In genomic region chr5:109374625-109375024, GRCh38 we compare ENCODE assay signal across 21 cellular contexts. TPM values are rescaled to one million over a fixed set of nuclear protein-coding genes. Genes with fewer than 3 reads are reported as not detected.
A peak's percentile ranks its signal among the peaks of the same experiment; 100 is the strongest.
DNase-seq lines count a peak whose midpoint lies in the region; ATAC-seq, FAIRE-seq and TF ChIP-seq lines count a peak whose summit lies in the region.
"Had no signal": no experiment of that assay in that cellular context is flagged by ENCODE, and none has a peak within 500 bp of the region (broad histone marks: within the 10 kb centered on the region; RNA-seq: fewer than 3 reads in every experiment).

No MANE protein-coding gene starts in this region.

- H3K9ac ChIP-seq in endodermal cell (ENCODE audit: extremely low read depth, low read length, poor library complexity, severe bottlenecking) = no peak overlapping the region
- H3K9ac ChIP-seq: KMS-11 had no signal

- 0 out of 2 replicates have a peak, but pooled peaks cover 3% of the 10 kb centered on the region for H3K36me3 ChIP-seq in Panc1 (ENCODE audit: control insufficient read depth, insufficient read depth, low read length)
- peaks cover 69% of the 10 kb centered on the region for H3K36me3 ChIP-seq in endodermal cell (ENCODE audit: control insufficient read depth, insufficient read depth, low read length)
- H3K36me3 ChIP-seq in stomach = peaks cover 5 to 31% (median 27%) of the 10 kb centered on the region in 4 donors

- H3K27ac Mint-ChIP-seq in endodermal cell (no peak overlapping the region), nephron (peak overlapping the region; percentile 49 to 55 (median 52))
- H3K27ac Mint-ChIP-seq: activated B cell treated with CpG ODN at 0.5 μM for 24 hours; activated CD8-positive, alpha-beta T cell treated with anti-CD3 and anti-CD28 coated beads, Interleukin-2, amount 10 ng/mL, durations not matched to agents 7 days and 5 days; activated naive CD8-positive, alpha-beta T cell treated with anti-CD3 and anti-CD28 coated beads, Interleukin-2, amount 10 ng/mL, durations not matched to agents 7 days and 5 days; progenitor cell of endocrine pancreas; T-helper 17 cell had no signal

- no peaks in the 10 kb centered on the region for H3K9me3 ChIP-seq in Panc1 (ENCODE audit: control insufficient read depth, insufficient read depth, low read depth, low read length)
- no peaks in the 10 kb centered on the region for H3K9me3 ChIP-seq in endodermal cell (ENCODE audit: control insufficient read depth, low read length)
- no peaks in the 10 kb centered on the region for H3K9me3 ChIP-seq in stomach
- H3K9me3 ChIP-seq: thyroid gland had no signal

- H3K9me3 Mint-ChIP-seq in endodermal cell (no peaks in the 10 kb centered on the region), nephron (no peaks in the 10 kb centered on the region)
- H3K9me3 Mint-ChIP-seq: activated B cell treated with CpG ODN at 0.5 μM for 24 hours; activated naive CD8-positive, alpha-beta T cell treated with anti-CD3 and anti-CD28 coated beads, Interleukin-2, amount 10 ng/mL, durations not matched to agents 7 days and 5 days had no signal

- H3K27me3 Mint-ChIP-seq in endodermal cell (ENCODE audit: insufficient read depth) (no peaks in the 10 kb centered on the region), nephron (ENCODE audit: low read depth) (no peaks in the 10 kb centered on the region)
- H3K27me3 Mint-ChIP-seq: activated B cell treated with CpG ODN at 0.5 μM for 24 hours; activated naive CD8-positive, alpha-beta T cell treated with anti-CD3 and anti-CD28 coated beads, Interleukin-2, amount 10 ng/mL, durations not matched to agents 7 days and 5 days; progenitor cell of endocrine pancreas; T-helper 17 cell had no signal

- H3K36me3 Mint-ChIP-seq in endodermal cell (ENCODE audit: low read depth) (peaks cover 45% of the 10 kb centered on the region), nephron (ENCODE audit: low read depth) (peaks cover 60% of the 10 kb centered on the region)

- no peak for ATAC-seq in Panc1
- ATAC-seq: activated CD8-positive, alpha-beta T cell treated with anti-CD3 and anti-CD28 coated beads, Interleukin-2, amount 10 ng/mL, durations not matched to agents 7 days and 5 days; left lobe of liver; T-helper 17 cell had no signal

- in situ Hi-C loops in Panc1 (cut with HindIII; ENCODE audit: low pct_unique_long_range_greater_than_20kb, low sequenced_read_pairs) = no loop called here

- DNase-seq in GM19239 (ENCODE audit: insufficient read length, low spot score) = no peak
- no peak for DNase-seq in Panc1 (ENCODE audit: low read depth, low spot score)
- DNase-seq in endodermal cell = no peak
- no peak for DNase-seq in SIG-M5 (lab: John Stamatoyannopoulos, UW)
- DNase-seq in stomach = no peak
- no peak for DNase-seq in dorsolateral prefrontal cortex
- DNase-seq: activated B cell treated with CpG ODN at 0.5 μM for 24 hours; activated CD8-positive, alpha-beta T cell treated with anti-CD3 and anti-CD28 coated beads, Interleukin-2, amount 10 ng/mL, durations not matched to agents 7 days and 5 days; activated naive CD8-positive, alpha-beta T cell treated with anti-CD3 and anti-CD28 coated beads, Interleukin-2, amount 10 ng/mL, durations not matched to agents 7 days and 5 days; caudate nucleus; H7; NCI-H1105; NCI-H2171 treated with DMSO at 0.1 percent for 48 hours; Right ventricle myocardium superior; T-helper 17 cell; thyroid gland had no signal

- no peaks in the 10 kb centered on the region for H3K4me1 ChIP-seq in Panc1 (ENCODE audit: control insufficient read depth, insufficient read depth, low read length)
- no peaks in the 10 kb centered on the region for H3K4me1 ChIP-seq in endodermal cell (ENCODE audit: control insufficient read depth, insufficient read depth, low read length)
- H3K4me1 ChIP-seq in stomach = peaks cover 4 to 49% (median 28%) of the 10 kb centered on the region in 4 donors

- no peak for TF ChIP-seq POLR2A in stomach (IDR thresholded peaks at IDR 0.05)

- TF ChIP-seq CTCF in Panc1 (IDR thresholded peaks at IDR 0.05) = peak; percentile 13; the same call in 1 of the 2 replicates
- peak; percentile 26 for TF ChIP-seq CTCF in endodermal cell (conservative IDR thresholded peaks at IDR 0.05)
- TF ChIP-seq CTCF in nephron (IDR thresholded peaks at IDR 0.05; ENCODE audit: unreplicated experiment in 3 of 3) = no peak
- no peak for TF ChIP-seq CTCF in stomach (IDR thresholded peaks at IDR 0.05)
- peak in 12 of 56 donors; percentile 9 to 45 (median 19) for TF ChIP-seq CTCF in dorsolateral prefrontal cortex (IDR thresholded peaks at IDR 0.05 in 54 of 56, conservative IDR thresholded peaks at IDR 0.05 in 2 of 56; ENCODE audit: low read depth in 1 of 56, partially characterized antibody in 56 of 56)

- intact Hi-C loops in Panc1 (cut with micrococcal nuclease; ENCODE audit: unreplicated experiment) (no loop called here), stomach (cut with DNase I; ENCODE audit: low total_unique reads) (no loop called here), dorsolateral prefrontal cortex (cut with DNase I) (no loop called here)

- CTCF ChIA-PET in Panc1 (lab: Charles Lee) = no interaction called here

- H3K4me3 ChIP-seq in Panc1 (ENCODE audit: low read depth in 2 of 2, low read length in 2 of 2) = no peak overlapping the region
- H3K4me3 ChIP-seq in endodermal cell (ENCODE audit: low read length) = no peak overlapping the region
- no peak overlapping the region for H3K4me3 ChIP-seq in stomach
- H3K4me3 ChIP-seq in dorsolateral prefrontal cortex = no peak overlapping the region
- H3K4me3 ChIP-seq: thyroid gland had no signal

- H3K4me3 Mint-ChIP-seq in endodermal cell (no peak overlapping the region), nephron (no peak overlapping the region)
- H3K4me3 Mint-ChIP-seq: activated B cell treated with CpG ODN at 0.5 μM for 24 hours; activated CD8-positive, alpha-beta T cell treated with anti-CD3 and anti-CD28 coated beads, Interleukin-2, amount 10 ng/mL, durations not matched to agents 7 days and 5 days; activated naive CD8-positive, alpha-beta T cell treated with anti-CD3 and anti-CD28 coated beads, Interleukin-2, amount 10 ng/mL, durations not matched to agents 7 days and 5 days; T-helper 17 cell had no signal

- H3K27ac ChIP-seq in Panc1 (ENCODE audit: low read length) (no peak overlapping the region), endodermal cell (ENCODE audit: low read depth, low read length) (no peak overlapping the region), stomach (no peak overlapping the region), dorsolateral prefrontal cortex (peak overlapping the region in 2 of 59 donors; percentile 17 to 23)
- H3K27ac ChIP-seq: KMS-11, thyroid gland had no signal

- POLR2A ChIA-PET in Panc1 (lab: Charles Lee) = no interaction called here

- BruUV-seq in Panc1 (replicated peaks; lab: Mats Ljungman, UMichigan) = no TSS peak

- no peak for TF ChIP-seq EP300 in stomach (IDR thresholded peaks at IDR 0.05)

- peak; percentile 62 for FAIRE-seq in GM19239 (lab: Jason Lieb, UNC)
- FAIRE-seq: frontal cortex had no signal

- no peaks in the 10 kb centered on the region for H3K4me1 Mint-ChIP-seq in endodermal cell
- peaks cover 16% of the 10 kb centered on the region for H3K4me1 Mint-ChIP-seq in nephron

- H3K27me3 ChIP-seq in Panc1 (ENCODE audit: control insufficient read depth, insufficient read depth, low read length) (no peaks in the 10 kb centered on the region), endodermal cell (ENCODE audit: control insufficient read depth, insufficient read depth, low read length, poor library complexity, severe bottlenecking) (no peaks in the 10 kb centered on the region), stomach (no peaks in the 10 kb centered on the region), dorsolateral prefrontal cortex (no peaks in the 10 kb centered on the region)
- H3K27me3 ChIP-seq: thyroid gland had no signal

RNA-seq across cellular contexts. Expression of gene PJA2, which starts 35.1 kb away (rescaled TPM):
- total RNA-seq in Panc1 (2021; ENCODE audit: unreplicated experiment) = 33.6 TPM
- polyA plus RNA-seq in Panc1 (2012; ENCODE audit: insufficient read length) = 18.2 TPM
- 10 to 100 TPM; 61.9 to 64.7 TPM for total RNA-seq in endodermal cell
- polyA plus RNA-seq in endodermal cell (2013, experiment 1 of 2) = 80.1 TPM
- 78.0 TPM for polyA plus RNA-seq in endodermal cell (2013, experiment 2 of 2)
- 100 to 1,000 TPM in 2 of 5 donors, 10 to 100 TPM in 3; 28.1 to 161 (median 44.3) TPM for total RNA-seq in stomach
- 10 to 100 TPM; 19.9 to 31.5 (median 22.7) TPM for polyA plus RNA-seq in stomach
- total RNA-seq in dorsolateral prefrontal cortex = 100 to 1,000 TPM; 116 to 427 (median 298) TPM

Comparison
In these comparisons a context has a peak if more than half of its experiments do, and no peak if none do; other contexts are left out.
1. CTCF ChIP-seq: peak in Panc1 (single experiment) and endodermal cell (single experiment); none in nephron (0 of 3) and stomach (0 of 7).